18 cellular contexts compared by ENCODE assay signal in the genomic region with DNA sequence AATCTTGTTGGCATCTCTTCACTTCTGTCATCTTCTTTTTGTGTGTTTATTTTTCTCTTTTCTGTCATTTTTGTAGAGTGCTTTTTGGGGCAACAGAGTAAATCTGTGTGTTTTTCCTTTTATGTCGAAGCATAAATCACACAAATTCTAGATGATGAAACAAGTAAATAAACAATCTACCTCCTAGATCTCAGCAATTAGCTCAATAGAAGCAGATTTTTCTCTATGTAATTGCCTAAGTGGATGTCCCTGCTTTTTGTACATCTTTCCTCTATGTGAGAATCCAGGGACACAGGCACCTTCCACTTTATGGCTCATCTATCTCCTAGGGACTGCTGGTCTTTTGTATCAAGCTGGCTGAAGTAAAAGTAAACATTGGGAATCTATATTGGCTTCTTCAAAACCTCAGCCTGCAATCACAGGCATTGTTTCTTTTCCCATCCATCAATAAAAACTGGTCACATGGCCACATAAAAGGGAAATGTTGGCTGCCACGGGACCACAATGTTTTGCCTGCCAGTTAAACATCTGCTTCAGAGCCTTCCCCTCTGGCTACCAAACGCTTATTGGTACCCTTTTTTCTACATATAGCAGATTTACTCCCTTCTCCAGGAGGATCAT.
DNase-seq lines count a peak whose midpoint lies in the region; ATAC-seq, FAIRE-seq and TF ChIP-seq lines count a peak whose summit lies in the region.
"Had no signal": no experiment of that assay in that cellular context is flagged by ENCODE, and none has a peak within 500 bp of the region (broad histone marks: within the 10 kb centered on the region; RNA-seq: fewer than 3 reads in every experiment).

No MANE protein-coding gene starts in this region.

- H3K4me3 ChIP-seq in trophoblast cell (ENCODE audit: low read depth, low read length) (no peak overlapping the region), small intestine (ENCODE audit: low read depth in 1 of 2, low read length in 2 of 2) (no peak overlapping the region), esophagus squamous epithelium (no peak overlapping the region)
- H3K4me3 ChIP-seq: HAP-1, right atrium auricular region, SJSA1 had no signal

- no peak overlapping the region for H3K4me3 Mint-ChIP-seq in endothelial cell (ENCODE audit: unreplicated experiment)
- H3K4me3 Mint-ChIP-seq: brain, IgD-negative memory B cell, nephron had no signal

- H3K4ac ChIP-seq in trophoblast cell (ENCODE audit: low read depth, low read length) = no peak overlapping the region

- H3K23ac ChIP-seq in trophoblast cell (ENCODE audit: low read length) = no peak overlapping the region

- H3K27ac ChIP-seq in trophoblast cell (ENCODE audit: low read depth, low read length) (no peak overlapping the region), small intestine (ENCODE audit: low read depth in 1 of 2, low read length in 1 of 2) (no peak overlapping the region), esophagus squamous epithelium (peak overlapping the region in 2 of 4 donors; percentile 16 to 36)
- H3K27ac ChIP-seq: right atrium auricular region, SJSA1, VCaP had no signal

- no peak overlapping the region for H4K8ac ChIP-seq in trophoblast cell (ENCODE audit: low read depth, low read length)

- no peak overlapping the region for H3K4me2 ChIP-seq in trophoblast cell (ENCODE audit: low read length)

- no peak for FAIRE-seq in small intestine (lab: Jason Lieb, UNC)

- H3K27ac Mint-ChIP-seq in endothelial cell (ENCODE audit: unreplicated experiment) = no peak overlapping the region
- H3K27ac Mint-ChIP-seq: brain, IgD-negative memory B cell, nephron had no signal

- no peak overlapping the region for H4K91ac ChIP-seq in trophoblast cell (ENCODE audit: low read depth, low read length)

- no peak for TF ChIP-seq POLR2A in esophagus squamous epithelium (IDR thresholded peaks at IDR 0.05)

- peak; percentile 10 for ATAC-seq in GM18511 (IDR thresholded peaks at IDR 0.05; ENCODE audit: unreplicated experiment)
- peak; percentile 4 for ATAC-seq in GM21390 (IDR thresholded peaks at IDR 0.05; ENCODE audit: unreplicated experiment)
- ATAC-seq in HG03342 (IDR thresholded peaks at IDR 0.05; ENCODE audit: unreplicated experiment) = peak; percentile 10

- H2AK5ac ChIP-seq in trophoblast cell (ENCODE audit: low read length) = no peak overlapping the region

- H3K27me3 ChIP-seq in trophoblast cell (ENCODE audit: insufficient read depth, low read length) (no peaks in the 10 kb centered on the region), small intestine (ENCODE audit: control insufficient read depth in 2 of 2, insufficient read depth in 2 of 2, low read length in 2 of 2) (no peaks in the 10 kb centered on the region), esophagus squamous epithelium (no peaks in the 10 kb centered on the region)
- H3K27me3 ChIP-seq: BE2C, right atrium auricular region, SJSA1 had no signal

- no peaks in the 10 kb centered on the region for H3K79me2 ChIP-seq in trophoblast cell (ENCODE audit: control insufficient read depth, insufficient read depth, low read length, poor library complexity)

- peaks cover 0 to 3% of the 10 kb centered on the region in 2 experiments for H3K4me1 ChIP-seq in trophoblast cell (ENCODE audit: control insufficient read depth in 1 of 2, insufficient read depth in 2 of 2, low read length in 2 of 2)
- no peaks in the 10 kb centered on the region for H3K4me1 ChIP-seq in small intestine (ENCODE audit: control insufficient read depth in 2 of 2, insufficient read depth in 1 of 2, low read depth in 1 of 2, low read length in 1 of 2)
- no peaks in the 10 kb centered on the region for H3K4me1 ChIP-seq in esophagus squamous epithelium
- H3K4me1 ChIP-seq: BE2C, HAP-1, right atrium auricular region, SJSA1 had no signal

- TF ChIP-seq CTCF in endothelial cell (IDR thresholded peaks at IDR 0.05; ENCODE audit: unreplicated experiment) = no peak
- no peak for TF ChIP-seq CTCF in esophagus squamous epithelium (IDR thresholded peaks at IDR 0.05)

- peaks cover 2% of the 10 kb centered on the region for H3K4me1 Mint-ChIP-seq in endothelial cell (ENCODE audit: unreplicated experiment)
- H3K4me1 Mint-ChIP-seq: IgD-negative memory B cell, nephron had no signal

- H3K36me3 Mint-ChIP-seq in endothelial cell (ENCODE audit: low read depth, unreplicated experiment) = no peaks in the 10 kb centered on the region
- H3K36me3 Mint-ChIP-seq: brain had no signal

- no peak overlapping the region for H2BK5ac ChIP-seq in trophoblast cell (ENCODE audit: low read depth, low read length, poor library complexity)

- H2BK120ac ChIP-seq in trophoblast cell (ENCODE audit: insufficient read depth, low read length, poor library complexity) = no peak overlapping the region

- H4K12ac ChIP-seq in trophoblast cell (ENCODE audit: low read depth, low read length) = no peak overlapping the region

- H3K9ac ChIP-seq in trophoblast cell (ENCODE audit: low read length) = no peak overlapping the region

- no CpG with 5 or more reads among the region's 3 CpGs for WGBS in trophoblast cell (ENCODE audit: extremely low coverage, insufficient coverage, insufficient read length)
- WGBS in small intestine, 3 donors = 27 to 40% (median 34%) methylated on average over 3 of the region's 3 CpGs
- 34 to 40% methylated on average over 3 of the region's 3 CpGs for WGBS in esophagus squamous epithelium, 2 donors

- H3K14ac ChIP-seq in trophoblast cell (ENCODE audit: low read length) = no peak overlapping the region

- intact Hi-C loops in esophagus squamous epithelium (cut with DNase I) = no loop called here

- H3K9me3 ChIP-seq in trophoblast cell (ENCODE audit: insufficient read depth, low read depth, low read length) (no peaks in the 10 kb centered on the region), small intestine (ENCODE audit: control insufficient read depth, low read depth) (no peaks in the 10 kb centered on the region), esophagus squamous epithelium (no peaks in the 10 kb centered on the region)
- H3K9me3 ChIP-seq: BE2C, HAP-1, right atrium auricular region, SJSA1 had no signal

- DNase-seq in SHP77 (lab: John Stamatoyannopoulos, UW) = peak; percentile 33 to 55
- DNase-seq in trophoblast cell = no peak
- no peak for DNase-seq in small intestine
- no peak for DNase-seq in endothelial cell (ENCODE audit: low spot score)
- DNase-seq in esophagus squamous epithelium (lab: John Stamatoyannopoulos, UW) = no peak
- DNase-seq: activated CD8-positive, alpha-beta memory T cell treated with anti-CD3 and anti-CD28 coated beads for 24 hours; BE2C; NCI-H1048 had no signal

- H3K27me3 Mint-ChIP-seq in endothelial cell (ENCODE audit: unreplicated experiment) = peaks cover 1% of the 10 kb centered on the region

- no peak overlapping the region for H2AFZ ChIP-seq in trophoblast cell (ENCODE audit: insufficient read depth, low read length, poor library complexity)

- no peak overlapping the region for H2BK12ac ChIP-seq in trophoblast cell (ENCODE audit: low read length)

- no peaks in the 10 kb centered on the region for H3K79me1 ChIP-seq in trophoblast cell (ENCODE audit: low read length)

- no peaks in the 10 kb centered on the region for H3K9me3 Mint-ChIP-seq in endothelial cell (ENCODE audit: unreplicated experiment)

- H3K36me3 ChIP-seq in trophoblast cell (ENCODE audit: control insufficient read depth in 1 of 2, insufficient read depth in 2 of 2, low read length in 2 of 2) (no peaks in the 10 kb centered on the region), small intestine (ENCODE audit: control insufficient read depth in 2 of 2, insufficient read depth in 2 of 2, low read length in 2 of 2) (no peaks in the 10 kb centered on the region), esophagus squamous epithelium (no peaks in the 10 kb centered on the region)
- H3K36me3 ChIP-seq: BE2C, HAP-1, right atrium auricular region, SJSA1 had no signal

- no peak overlapping the region for H3K18ac ChIP-seq in trophoblast cell (ENCODE audit: low read length)

Comparison
In these comparisons a context has a peak if more than half of its experiments do, and no peak if none do; other contexts are left out.
1. DNase-seq: peak in SHP77 (2 of 2); none in trophoblast cell (0 of 2), small intestine (single experiment), endothelial cell (single experiment) and esophagus squamous epithelium (single experiment).
2. Peak in every context shown above with its lines, with median percentiles within 50 percentile points of each other: ATAC-seq.